Comparison of ENCODE assay signal across 1 cellular context in the genomic region with DNA sequence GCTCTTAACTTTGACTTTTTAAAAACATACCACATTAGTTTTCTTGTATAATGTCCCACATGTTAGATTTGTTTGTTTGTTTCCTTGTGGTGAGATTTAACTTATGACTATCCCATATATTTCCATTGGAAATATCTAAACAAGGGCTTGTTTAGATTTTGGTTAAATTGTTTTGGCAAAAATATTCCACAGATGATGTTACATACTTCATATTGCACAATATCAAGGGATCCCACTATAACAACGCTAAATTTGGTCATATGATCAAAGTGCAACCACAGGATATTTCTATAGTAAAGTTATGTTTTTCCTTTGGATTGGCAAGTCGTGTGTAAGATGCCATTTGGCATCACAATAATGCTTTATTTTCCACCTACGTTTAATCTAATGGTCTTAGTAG.
TF ChIP-seq lines count a peak whose summit lies in the region.

No MANE protein-coding gene starts in this region.

TF ChIP-seq in IMR-90, 13 proteins besides CTCF, POLR2A, EP300 and RAD21:
- TF ChIP-seq NFE2L2 (IDR thresholded peaks at IDR 0.05; ENCODE audit: low read depth, low read length) (no peak), CEBPB (IDR thresholded peaks at IDR 0.05; ENCODE audit: low read depth, low read length) (peak; percentile 93)
